Comparison of ENCODE assay signal across 14 cellular contexts in genomic region chr9:135783540-135784245, GRCh38.
"Had no signal": no experiment of that assay in that cellular context is flagged by ENCODE, and none has a peak within 500 bp of the region (broad histone marks: within the 10 kb centered on the region; RNA-seq: fewer than 3 reads in every experiment).

No MANE protein-coding gene starts in this region.

- DNase-seq: activated CD4-positive, alpha-beta T cell treated with anti-CD3 and anti-CD28 coated beads for 36 hours; activated CD4-positive, alpha-beta T cell treated with anti-CD3 and anti-CD28 coated beads, Interleukin-2, amount 50 U/mL, for 48 hours; activated gamma-delta T cell treated with Interleukin-2 at 50 U/mL for 16 hours; cerebellar nuclear complex; cortex of kidney; effector CD4-positive, alpha-beta T cell; occipital lobe; posterior cingulate gyrus; stimulated activated CD8-positive, alpha-beta memory T cell treated with anti-CD3 and anti-CD28 coated beads, Interleukin-4, amount 100 ng/mL, for 48 hours; stimulated activated naive CD4-positive, alpha-beta T cell had no signal

- H3K4me3 Mint-ChIP-seq: activated CD4-positive, alpha-beta T cell treated with anti-CD3 and anti-CD28 coated beads for 36 hours; nephron; WTC11 had no signal

- H3K27me3 Mint-ChIP-seq: activated CD4-positive, alpha-beta T cell treated with anti-CD3 and anti-CD28 coated beads for 36 hours had no signal

- H3K36me3 Mint-ChIP-seq: activated naive CD4-positive, alpha-beta T cell treated with anti-CD3 and anti-CD28 coated beads, Interleukin-2, amount 50 U/mL, for 72 hours; WTC11 had no signal

- H3K4me1 Mint-ChIP-seq: activated CD4-positive, alpha-beta T cell treated with anti-CD3 and anti-CD28 coated beads for 36 hours; nephron; WTC11 had no signal

- ATAC-seq: activated CD4-positive, alpha-beta T cell treated with anti-CD3 and anti-CD28 coated beads for 36 hours; activated naive CD4-positive, alpha-beta T cell treated with anti-CD3 and anti-CD28 coated beads, Interleukin-2, amount 50 U/mL, for 72 hours; esophagus mucosa; WTC11 had no signal

- H3K27ac Mint-ChIP-seq: activated CD4-positive, alpha-beta T cell treated with anti-CD3 and anti-CD28 coated beads for 36 hours; activated naive CD4-positive, alpha-beta T cell treated with anti-CD3 and anti-CD28 coated beads, Interleukin-2, amount 50 U/mL, for 72 hours; nephron; WTC11 had no signal

- H3K9me3 Mint-ChIP-seq: activated naive CD4-positive, alpha-beta T cell treated with anti-CD3 and anti-CD28 coated beads, Interleukin-2, amount 50 U/mL, for 72 hours; nephron; WTC11 had no signal
